Comparison of ENCODE assay signal across 8 cellular contexts in the genomic region with DNA sequence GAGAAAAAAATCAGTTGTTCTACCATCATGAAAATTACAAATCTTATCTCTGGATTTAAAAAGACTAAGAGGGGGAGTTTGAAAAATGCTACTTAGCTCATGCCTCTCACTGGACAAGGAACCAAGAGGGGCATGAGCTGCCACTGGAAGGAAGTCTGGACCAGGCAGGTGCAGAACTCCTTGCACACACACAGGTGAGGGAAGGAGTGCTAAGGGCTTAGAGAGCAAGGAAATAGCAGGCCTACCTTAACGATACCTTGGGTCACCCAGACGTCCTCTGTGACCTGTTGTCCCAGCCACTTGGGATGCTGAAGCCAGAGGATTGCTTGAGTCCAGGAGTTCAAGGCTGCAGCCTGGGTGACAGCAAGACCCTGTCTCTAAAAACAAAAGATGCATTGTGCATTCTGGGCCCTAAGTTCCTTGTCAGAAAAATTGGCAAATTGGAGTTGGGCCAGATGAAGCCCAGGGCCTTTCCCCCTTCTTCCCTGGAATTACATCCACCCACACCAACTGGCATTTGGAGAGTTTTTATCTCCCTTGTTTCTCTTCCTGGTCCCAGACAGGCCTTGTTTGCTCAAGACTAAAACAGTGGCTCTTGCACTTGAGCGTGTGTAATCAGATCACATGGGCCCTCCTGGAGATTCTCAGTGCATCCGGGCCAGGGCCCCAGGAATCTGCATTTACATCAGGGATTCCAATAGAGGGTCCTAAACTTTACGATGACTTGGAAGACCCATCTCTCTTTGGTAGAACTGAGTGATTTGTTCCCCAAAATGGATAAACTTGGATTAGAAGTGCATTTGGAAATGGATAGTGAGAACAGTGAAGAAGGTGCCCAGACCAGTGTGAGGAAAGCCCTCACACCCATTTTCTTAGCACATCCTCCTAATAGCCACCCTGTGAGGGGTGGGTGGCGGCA. TPM values are rescaled to one million over a fixed set of nuclear protein-coding genes. Genes with fewer than 3 reads are reported as not detected.
DNase-seq lines count a peak whose midpoint lies in the region; ATAC-seq and TF ChIP-seq lines count a peak whose summit lies in the region.

No MANE protein-coding gene starts in this region.

- H3K4me1 Mint-ChIP-seq in natural killer cell treated with Interleukin-12 subunit alpha and Interleukin-12 subunit beta and Interleukin-15 and Interleukin-18, amount 100 ng/mL, for 72 hours (ENCODE audit: low read depth in 2 of 2) = peaks cover 42 to 46% of the 10 kb centered on the region in 2 donors

- H3K4me3 ChIP-seq in PC-3 (ENCODE audit: low read length) = peak overlapping the region; percentile 75; the same call in 1 of the 2 replicates
- H3K4me3 ChIP-seq in dorsolateral prefrontal cortex = peak overlapping the region in 58 of 59 donors; percentile 69 to 100 (median 93)

- intact Hi-C loops in PC-3 (cut with micrococcal nuclease) (no loop called here), dorsolateral prefrontal cortex (cut with DNase I) (no loop called here)

- H4K20me1 ChIP-seq in PC-3 (ENCODE audit: low read length) = peaks cover 17% of the 10 kb centered on the region

- peak overlapping the region; percentile 26; the same call in 1 of the 2 replicates for H3K27ac ChIP-seq in PC-3 (ENCODE audit: low read length)
- peak overlapping the region; percentile 33 to 100 (median 100) for H3K27ac ChIP-seq in dorsolateral prefrontal cortex

- H3K27me3 Mint-ChIP-seq in natural killer cell treated with Interleukin-12 subunit alpha and Interleukin-12 subunit beta and Interleukin-15 and Interleukin-18, amount 100 ng/mL, for 72 hours = no peaks in the 10 kb centered on the region

- peak overlapping the region; percentile 93 to 95 for H3K27ac Mint-ChIP-seq in natural killer cell treated with Interleukin-12 subunit alpha and Interleukin-12 subunit beta and Interleukin-15 and Interleukin-18, amount 100 ng/mL, for 72 hours

- no peak overlapping the region for H2AFZ ChIP-seq in PC-3 (ENCODE audit: low read length)

- H3K9ac ChIP-seq in PC-3 (ENCODE audit: low read length) = no peak overlapping the region; the same call in 1 of the 2 replicates

- DNase-seq in NCI-H2196 (lab: John Stamatoyannopoulos, UW; ENCODE audit: unreplicated experiment) (peak; percentile 9), NCI-H2196 treated with DMSO at 0.1 percent for 48 hours (lab: John Stamatoyannopoulos, UW; ENCODE audit: unreplicated experiment) (no peak), PC-3 (no peak), dorsolateral prefrontal cortex (no peak), SKM-1 (lab: John Stamatoyannopoulos, UW; ENCODE audit: unreplicated experiment) (no peak), cerebellum (ENCODE audit: low spot score) (no peak)
- no peak for DNase-seq in natural killer cell treated with Interleukin-12 subunit alpha and Interleukin-12 subunit beta and Interleukin-15 and Interleukin-18, amount 100 ng/mL, for 72 hours (ENCODE audit: low spot score)

- peaks cover 6% of the 10 kb centered on the region; the same call in 1 of the 2 replicates for H3K36me3 ChIP-seq in PC-3 (ENCODE audit: low read depth, low read length)

- H3F3A ChIP-seq in PC-3 (ENCODE audit: low read length, unreplicated experiment) = no peaks in the 10 kb centered on the region

- H3K9me3 Mint-ChIP-seq in natural killer cell treated with Interleukin-12 subunit alpha and Interleukin-12 subunit beta and Interleukin-15 and Interleukin-18, amount 100 ng/mL, for 72 hours = no peaks in the 10 kb centered on the region

- CTCF ChIA-PET in PC-3 (lab: Charles Lee) = no interaction called here

- ATAC-seq in PC-3 = no peak
- ATAC-seq in natural killer cell treated with Interleukin-12 subunit alpha and Interleukin-12 subunit beta and Interleukin-15 and Interleukin-18, amount 100 ng/mL, for 72 hours = no peak
- no peak for ATAC-seq in HG02840 (IDR thresholded peaks at IDR 0.05; ENCODE audit: low FRiP score, unreplicated experiment)

- H3K4me1 ChIP-seq in PC-3 (ENCODE audit: insufficient read depth, low read length) = peaks cover 32% of the 10 kb centered on the region

- TF ChIP-seq CTCF in PC-3 (conservative IDR thresholded peaks at IDR 0.05; ENCODE audit: low read depth, low read length) (no peak), dorsolateral prefrontal cortex (IDR thresholded peaks at IDR 0.05 in 54 of 56, conservative IDR thresholded peaks at IDR 0.05 in 2 of 56; ENCODE audit: low read depth in 1 of 56, partially characterized antibody in 56 of 56) (no peak)

- no TSS peak for BruUV-seq in PC-3 (replicated peaks; lab: Mats Ljungman, UMichigan)

- H3K4me3 Mint-ChIP-seq in natural killer cell treated with Interleukin-12 subunit alpha and Interleukin-12 subunit beta and Interleukin-15 and Interleukin-18, amount 100 ng/mL, for 72 hours = peak overlapping the region; percentile 97

- peak overlapping the region; percentile 97; the same call in 1 of the 2 replicates for H3K4me2 ChIP-seq in PC-3 (ENCODE audit: low read length)

- H3K9me2 ChIP-seq in PC-3 (replicated peaks; ENCODE audit: low read length) = no peaks in the 10 kb centered on the region

- peaks cover 20% of the 10 kb centered on the region for H3K79me2 ChIP-seq in PC-3 (ENCODE audit: low read length)

- no peaks in the 10 kb centered on the region for H3K9me3 ChIP-seq in PC-3 (ENCODE audit: low read length)

- POLR2A ChIA-PET in PC-3 (lab: Charles Lee; ENCODE audit: unreplicated experiment) = interaction anchor here (0.6 to 1.2 kb wide), 2 partner anchors 21 to 44 kb away, joined by 4 to 8 read pairs; no protein-coding TSS in a partner anchor

- H3K27me3 ChIP-seq in PC-3 (ENCODE audit: low read length) = no peaks in the 10 kb centered on the region
- H3K27me3 ChIP-seq in dorsolateral prefrontal cortex = no peaks in the 10 kb centered on the region

- peaks cover 14% of the 10 kb centered on the region for H3K36me3 Mint-ChIP-seq in natural killer cell treated with Interleukin-12 subunit alpha and Interleukin-12 subunit beta and Interleukin-15 and Interleukin-18, amount 100 ng/mL, for 72 hours

RNA-seq across cellular contexts. Expression of a gene that starts 3.0 kb away (rescaled TPM):
- total RNA-seq in PC-3 (2014; rRNA removed) = 68.9 and 94.2 TPM in 2 replicates
- total RNA-seq in dorsolateral prefrontal cortex = 100 to 1,000 TPM in 73 of 120 experiments, 10 to 100 TPM in 47; 33.5 to 407 (median 111) TPM
- total RNA-seq in natural killer cell treated with Interleukin-12 subunit alpha and Interleukin-12 subunit beta and Interleukin-15 and Interleukin-18, amount 100 ng/mL, for 72 hours = 100 to 1,000 TPM; 189 to 207 TPM
- total RNA-seq in cerebellum = 60.5 TPM
